ENCODE assay signal across 31 cellular contexts in the genomic region with DNA sequence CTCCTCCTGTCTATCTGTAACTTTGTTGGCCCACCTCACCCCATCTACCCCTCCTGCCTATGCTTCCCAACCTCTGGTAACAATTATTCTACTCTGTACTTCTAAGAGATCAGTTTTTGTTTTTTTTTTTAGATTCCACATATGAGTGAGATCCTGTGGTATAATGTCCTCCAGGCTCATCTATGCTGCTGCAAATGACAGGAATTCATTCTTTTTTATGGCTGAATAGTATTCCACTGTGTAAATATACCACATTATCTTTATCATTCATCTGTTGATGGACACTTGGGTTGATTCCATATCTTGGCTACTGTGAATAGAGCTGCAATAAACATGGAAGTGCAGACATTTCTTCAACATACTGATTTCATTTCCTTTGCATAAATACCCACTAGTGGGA. TPM values are rescaled to one million over a fixed set of nuclear protein-coding genes. Genes with fewer than 3 reads are reported as not detected.
A peak's percentile ranks its signal among the peaks of the same experiment; 100 is the strongest.
DNase-seq lines count a peak whose midpoint lies in the region; ATAC-seq, FAIRE-seq and TF ChIP-seq lines count a peak whose summit lies in the region.
"Had no signal": no experiment of that assay in that cellular context is flagged by ENCODE, and none has a peak within 500 bp of the region (broad histone marks: within the 10 kb centered on the region; RNA-seq: fewer than 3 reads in every experiment).

No MANE protein-coding gene starts in this region.

- no peaks in the 10 kb centered on the region for H3K4me1 Mint-ChIP-seq in endothelial cell (ENCODE audit: unreplicated experiment)
- no peaks in the 10 kb centered on the region for H3K4me1 Mint-ChIP-seq in activated naive CD4-positive, alpha-beta T cell treated with anti-CD3 and anti-CD28 coated beads, Interleukin-2, amount 10 ng/mL, durations not matched to agents 7 days and 5 days
- H3K4me1 Mint-ChIP-seq: CD14-positive monocyte had no signal

- H3K27ac Mint-ChIP-seq in endothelial cell (ENCODE audit: unreplicated experiment): peak overlapping the region; percentile 3
- no peak overlapping the region for H3K27ac Mint-ChIP-seq in activated naive CD4-positive, alpha-beta T cell treated with anti-CD3 and anti-CD28 coated beads, Interleukin-2, amount 10 ng/mL, durations not matched to agents 7 days and 5 days
- H3K27ac Mint-ChIP-seq: CD4-positive, alpha-beta memory T cell had no signal

- peaks cover 6% of the 10 kb centered on the region for H3K36me3 Mint-ChIP-seq in endothelial cell (ENCODE audit: low read depth, unreplicated experiment)
- peaks cover 32% of the 10 kb centered on the region for H3K36me3 Mint-ChIP-seq in activated naive CD4-positive, alpha-beta T cell treated with anti-CD3 and anti-CD28 coated beads, Interleukin-2, amount 10 ng/mL, durations not matched to agents 7 days and 5 days
- H3K36me3 Mint-ChIP-seq: CD14-positive monocyte had no signal

- H3K4me2 ChIP-seq in HCT116 (ENCODE audit: low read length) (no peak overlapping the region), K562 (ENCODE audit: insufficient read depth, low read length) (no peak overlapping the region), OCI-LY7 (ENCODE audit: low read length) (no peak overlapping the region)
- H3K4me2 ChIP-seq: BLaER1 had no signal

- BruUV-seq in HCT116 (replicated peaks; lab: Mats Ljungman, UMichigan) (no TSS peak), K562 (replicated peaks; lab: Mats Ljungman, UMichigan) (no TSS peak), OCI-LY7 (replicated peaks; lab: Mats Ljungman, UMichigan) (no TSS peak)

- H3K4me1 ChIP-seq in HCT116 (ENCODE audit: control insufficient read depth in 1 of 2, insufficient read depth in 2 of 2, low read length in 2 of 2) (no peaks in the 10 kb centered on the region), K562 (replicated peaks in 1 of 2; ENCODE audit: control insufficient read depth in 2 of 2, insufficient read depth in 2 of 2, low read length in 2 of 2) (no peaks in the 10 kb centered on the region), OCI-LY7 (ENCODE audit: insufficient read depth, low read length, poor library complexity, severe bottlenecking) (peaks cover 19% of the 10 kb centered on the region)
- H3K4me1 ChIP-seq: BE2C had no signal

- peaks cover 2% of the 10 kb centered on the region for H3K27me3 Mint-ChIP-seq in endothelial cell (ENCODE audit: unreplicated experiment)
- H3K27me3 Mint-ChIP-seq in activated naive CD4-positive, alpha-beta T cell treated with anti-CD3 and anti-CD28 coated beads, Interleukin-2, amount 10 ng/mL, durations not matched to agents 7 days and 5 days: no peaks in the 10 kb centered on the region
- H3K27me3 Mint-ChIP-seq: CD4-positive, alpha-beta memory T cell; CD4-positive, CD25-positive, alpha-beta regulatory T cell; CD8-positive, alpha-beta memory T cell had no signal

- intact Hi-C loops in HCT116 (cut with micrococcal nuclease) (no loop called here), K562 (cut with micrococcal nuclease) (no loop called here), OCI-LY7 (cut with micrococcal nuclease; ENCODE audit: unreplicated experiment) (no loop called here)

- CTCF ChIA-PET in HCT116 (lab: Charles Lee) (no interaction called here), K562 (lab: Yijun Ruan, JAX; ENCODE audit: low intra/inter-chr PET ratio) (no interaction called here), OCI-LY7 (lab: Charles Lee; ENCODE audit: unreplicated experiment) (no interaction called here)
- CTCF ChIA-PET in activated naive CD4-positive, alpha-beta T cell treated with anti-CD3 and anti-CD28 coated beads, Interleukin-2, amount 10 ng/mL, durations not matched to agents 7 days and 5 days (lab: Charles Lee): interaction anchor here (1.7 kb wide), 1 partner anchor 99 kb away, joined by 5 read pairs; no protein-coding TSS in a partner anchor

- no peak for TF ChIP-seq CTCF in HCT116 (IDR thresholded peaks at IDR 0.05 in 2 of 3, conservative IDR thresholded peaks at IDR 0.05 in 1 of 3; ENCODE audit: borderline replicate concordance in 1 of 3, insufficient read depth in 1 of 3, low read depth in 2 of 3, low read length in 2 of 3)
- TF ChIP-seq CTCF in K562 (IDR thresholded peaks at IDR 0.05 in 2 of 3, conservative IDR thresholded peaks at IDR 0.05 in 1 of 3; ENCODE audit: insufficient read depth in 2 of 3, low read depth in 1 of 3, low read length in 3 of 3): no peak
- no peak for TF ChIP-seq CTCF in endothelial cell (IDR thresholded peaks at IDR 0.05; ENCODE audit: unreplicated experiment)
- TF ChIP-seq CTCF in foreskin fibroblast (IDR thresholded peaks at IDR 0.05; ENCODE audit: low read depth, low read length): no peak
- no peak for TF ChIP-seq CTCF in OCI-LY7 (conservative IDR thresholded peaks at IDR 0.05; ENCODE audit: low read length)

- no peak overlapping the region for H2AFZ ChIP-seq in HCT116 (ENCODE audit: low read depth, low read length, poor library complexity, severe bottlenecking)
- H2AFZ ChIP-seq in K562 (ENCODE audit: low read depth, low read length): no peak overlapping the region
- H2AFZ ChIP-seq in OCI-LY7 (ENCODE audit: low read length): no peak overlapping the region

- TF ChIP-seq RAD21 in HCT116 (IDR thresholded peaks at IDR 0.05; ENCODE audit: low read depth) (no peak), K562 (CRISPR knock-in tag; conservative IDR thresholded peaks at IDR 0.05 in 1 of 2, IDR thresholded peaks at IDR 0.05 in 1 of 2) (no peak)

- no peak for ATAC-seq in HCT116
- ATAC-seq in K562: no peak
- ATAC-seq: GM12878 had no signal

- no peaks in the 10 kb centered on the region for H3K9me1 ChIP-seq in K562 (ENCODE audit: control insufficient read depth, insufficient read depth, low read length)

- peak; percentile 5 for FAIRE-seq in GM18507 (lab: Jason Lieb, UNC)
- peak; percentile 11 for FAIRE-seq in K562 (lab: Jason Lieb, UNC)
- FAIRE-seq: A204.1, GM12878, GM12892, GM19239 had no signal

- H4K20me1 ChIP-seq in HCT116 (ENCODE audit: insufficient read depth): no peaks in the 10 kb centered on the region
- H4K20me1 ChIP-seq in K562 (replicated peaks; ENCODE audit: control insufficient read depth, insufficient read depth, low read length): no peaks in the 10 kb centered on the region
- no peaks in the 10 kb centered on the region for H4K20me1 ChIP-seq in OCI-LY7 (ENCODE audit: insufficient read depth, low read length)
- H4K20me1 ChIP-seq: BLaER1 had no signal

- no peaks in the 10 kb centered on the region for H3K9me2 ChIP-seq in HCT116 (ENCODE audit: insufficient read depth)
- no peaks in the 10 kb centered on the region for H3K9me2 ChIP-seq in OCI-LY7 (ENCODE audit: insufficient read depth, low read length)

- H3K79me2 ChIP-seq in HCT116 (ENCODE audit: insufficient read depth, low read length) (no peaks in the 10 kb centered on the region), K562 (ENCODE audit: control insufficient read depth, insufficient read depth, low read length) (no peaks in the 10 kb centered on the region), OCI-LY7 (ENCODE audit: insufficient read depth, low read depth, low read length) (no peaks in the 10 kb centered on the region)

- H3K9me3 Mint-ChIP-seq in endothelial cell (ENCODE audit: unreplicated experiment): no peaks in the 10 kb centered on the region
- H3K9me3 Mint-ChIP-seq in activated naive CD4-positive, alpha-beta T cell treated with anti-CD3 and anti-CD28 coated beads, Interleukin-2, amount 10 ng/mL, durations not matched to agents 7 days and 5 days: no peaks in the 10 kb centered on the region

- no peak overlapping the region for H3K27ac ChIP-seq in HCT116 (ENCODE audit: low read depth, low read length)
- H3K27ac ChIP-seq in K562 (ENCODE audit: extremely low read depth, low read depth, low read length): no peak overlapping the region
- H3K27ac ChIP-seq in OCI-LY7 (ENCODE audit: low read depth, low read length, poor library complexity, severe bottlenecking): no peak overlapping the region
- H3K27ac ChIP-seq: BLaER1 had no signal

- H3K9me3 ChIP-seq in HCT116 (ENCODE audit: control insufficient read depth in 1 of 2, insufficient read depth in 1 of 2, low read depth in 1 of 2, low read length in 2 of 2) (no peaks in the 10 kb centered on the region), K562 (replicated peaks; ENCODE audit: control insufficient read depth, insufficient read depth, low read depth, low read length) (no peaks in the 10 kb centered on the region), OCI-LY7 (ENCODE audit: low read length) (no peaks in the 10 kb centered on the region)
- H3K9me3 ChIP-seq: BE2C, BLaER1 had no signal

- H3K9ac ChIP-seq in HCT116 (ENCODE audit: low read length) (no peak overlapping the region), K562 (ENCODE audit: insufficient read depth in 1 of 2, low read depth in 2 of 2, low read length in 2 of 2) (no peak overlapping the region)
- H3K9ac ChIP-seq: BLaER1 had no signal

- H3K36me3 ChIP-seq in HCT116 (ENCODE audit: control insufficient read depth in 1 of 2, insufficient read depth in 2 of 2, low read length in 2 of 2) (no peaks in the 10 kb centered on the region), K562 (ENCODE audit: control insufficient read depth, insufficient read depth, low read length) (peaks cover 22% of the 10 kb centered on the region; the same call in 2 of the 3 replicates), OCI-LY7 (ENCODE audit: insufficient read depth, low read length) (peaks cover 15% of the 10 kb centered on the region)
- H3K36me3 ChIP-seq: BE2C, BLaER1 had no signal

- no peaks in the 10 kb centered on the region for H3K27me3 ChIP-seq in HCT116 (ENCODE audit: insufficient read depth, low read length)
- no peaks in the 10 kb centered on the region for H3K27me3 ChIP-seq in K562 (ENCODE audit: control insufficient read depth in 2 of 2, insufficient read depth in 2 of 2, low read length in 2 of 2)
- H3K27me3 ChIP-seq: BE2C, BLaER1 had no signal

- TF ChIP-seq POLR2A in HCT116 (IDR thresholded peaks at IDR 0.05; ENCODE audit: borderline replicate concordance, extremely low read depth, insufficient read depth, insufficient read length): no peak
- no peak for TF ChIP-seq POLR2A in K562 (conservative IDR thresholded peaks at IDR 0.05)

- no peak overlapping the region for H3K4me3 Mint-ChIP-seq in endothelial cell (ENCODE audit: unreplicated experiment)
- no peak overlapping the region for H3K4me3 Mint-ChIP-seq in activated naive CD4-positive, alpha-beta T cell treated with anti-CD3 and anti-CD28 coated beads, Interleukin-2, amount 10 ng/mL, durations not matched to agents 7 days and 5 days
- H3K4me3 Mint-ChIP-seq: CD14-positive monocyte; CD4-positive, alpha-beta memory T cell; CD4-positive, CD25-positive, alpha-beta regulatory T cell; CD8-positive, alpha-beta memory T cell had no signal

- TF ChIP-seq EP300 in K562 (IDR thresholded peaks at IDR 0.05; ENCODE audit: low read length): no peak

- H3K4me3 ChIP-seq in HCT116 (replicated peaks in 1 of 2; ENCODE audit: low read depth in 1 of 2, low read length in 2 of 2) (no peak overlapping the region), K562 (no peak overlapping the region), foreskin fibroblast (ENCODE audit: low read depth in 1 of 2, low read length in 2 of 2) (no peak overlapping the region), OCI-LY7 (ENCODE audit: low read depth, low read length, poor library complexity, severe bottlenecking) (no peak overlapping the region)
- H3K4me3 ChIP-seq: BLaER1, GM12878 had no signal

- RAD21 ChIA-PET in HCT116 (lab: Charles Lee; ENCODE audit: low non-redundant PET in 1 of 2, low total read pairs in 2 of 2, uncharacterized antibody in 2 of 2, unreplicated experiment in 2 of 2): no interaction called here

- DNase-seq in GM18507 (ENCODE audit: extremely low spot score, insufficient read length, low read depth) (no peak), HCT116 (ENCODE audit: low read depth, low spot score) (no peak), K562 (ENCODE audit: extremely low read depth in 1 of 4, low spot score in 3 of 4) (no peak), endothelial cell (ENCODE audit: low spot score) (no peak), foreskin fibroblast (no peak), OCI-LY7 (ENCODE audit: low spot score) (no peak)
- DNase-seq in activated naive CD4-positive, alpha-beta T cell treated with anti-CD3 and anti-CD28 coated beads, Interleukin-2, amount 10 ng/mL, durations not matched to agents 7 days and 5 days: no peak
- DNase-seq: 8988T; ACHN; BE2C; C1 segment of cervical spinal cord; CD4-positive, alpha-beta memory T cell; CD4-positive, CD25-positive, alpha-beta regulatory T cell; CD8-positive, alpha-beta memory T cell; COR-L47; DMS 273 treated with DMSO at 0.1 percent for 48 hours; DMS153; DMS53; DMS79; DND-41; EL; GDM1 had no signal

- POLR2A ChIA-PET in HCT116 (lab: Charles Lee) (no interaction called here), K562 (lab: Yijun Ruan, JAX) (no interaction called here), OCI-LY7 (lab: Charles Lee) (interaction anchor here (1.6 kb wide), 1 partner anchor 11 kb away, joined by 3 read pairs; no protein-coding TSS in a partner anchor)

- in situ Hi-C loops in K562 (cut with MboI): no loop called here

RNA-seq across cellular contexts. Expression of gene NPR2, which starts 8.0 kb away (rescaled TPM):
- total RNA-seq in HCT116 (2021; ENCODE audit: unreplicated experiment) (18.8 TPM), K562 (2014; rRNA removed) (2.8 and 4.9 TPM in 2 replicates), K562 (2014; rRNA removed; fragmentation: Illumina TruSeq; extraction: Trizol) (3.6 and 3.7 TPM in 2 replicates), K562 (2015; rRNA removed; fragmentation: Illumina TruSeq; extraction: Trizol) (4.7 and 5.5 TPM in 2 replicates), K562 (2021) (6.0 and 6.9 TPM in 2 replicates), endothelial cell (ENCODE audit: unreplicated experiment) (30.8 TPM), OCI-LY7 (2022) (3.5 and 4.7 TPM in 2 replicates)
- 20.0 and 21.6 TPM in 2 replicates for polyA plus RNA-seq in HCT116 (2012)
- total RNA-seq in K562 (2011; cell fraction: chromatin; rRNA removed; ENCODE audit: low replicate concordance): 47.3 and 78.1 TPM in 2 replicates
- total RNA-seq in K562 (2011; cell fraction: nucleolus; rRNA removed): 35.7 and 36.2 TPM in 2 replicates
- total RNA-seq in K562 (2011; cell fraction: nucleoplasm; rRNA removed): 24.0 and 37.1 TPM in 2 replicates
- polyA plus RNA-seq in K562 (2011; rRNA removed) (12.9 and 14.5 TPM in 2 replicates), K562 (2014; fragmentation: Illumina TruSeq; extraction: Trizol) (6.2 and 7.3 TPM in 2 replicates), K562 (2014; fragmentation: Nextera tagmentation; extraction: Ambion mirVana) (1 to 10 TPM; 2.4 to 6.4 TPM), K562 (2014; rRNA removed) (5.5 and 10.5 TPM in 2 replicates)
- 4.7 and 6.3 TPM in 2 replicates for polyA plus RNA-seq in K562 (2011; cell fraction: cytosol; rRNA removed)
- 108 and 130 TPM in 2 replicates for polyA plus RNA-seq in K562 (2011; cell fraction: nucleus; rRNA removed)
- polyA plus RNA-seq in K562 (2012): 5.7 and 10.6 TPM in 2 replicates
- 4.4 and 4.6 TPM in 2 replicates for polyA minus RNA-seq in K562 (2011; rRNA and poly(A)+ RNA removed)
- polyA minus RNA-seq in K562 (2011; cell fraction: cytosol; rRNA and poly(A)+ RNA removed): 1.2 TPM in 2 replicates
- 12.1 and 14.3 TPM in 2 replicates for polyA minus RNA-seq in K562 (2011; cell fraction: nucleus; rRNA and poly(A)+ RNA removed)
- total RNA-seq in OCI-LY7 (2014; rRNA removed; shearing (Covaris generic)): 3.0 and 9.8 TPM in 2 replicates
- polyA plus RNA-seq: CD14-positive monocyte had no signal

RNA-seq across cellular contexts. Expression of gene SPAG8, which starts 28.6 kb away (rescaled TPM):
- 0.39 TPM for total RNA-seq in HCT116 (2021; ENCODE audit: unreplicated experiment)
- 0.10 and 0.29 TPM in 2 replicates for polyA plus RNA-seq in HCT116 (2012)
- total RNA-seq in K562 (2011; cell fraction: chromatin; rRNA removed; ENCODE audit: low replicate concordance): 1.9 and 2.2 TPM in 2 replicates
- 0.66 and 1.2 TPM in 2 replicates for total RNA-seq in K562 (2011; cell fraction: nucleolus; rRNA removed)
- 1.2 and 1.6 TPM in 2 replicates for total RNA-seq in K562 (2011; cell fraction: nucleoplasm; rRNA removed)
- 0.14 and 0.53 TPM in 2 replicates for total RNA-seq in K562 (2014; rRNA removed)
- total RNA-seq in K562 (2014; rRNA removed; fragmentation: Illumina TruSeq; extraction: Trizol): 0.18 and 0.67 TPM in 2 replicates
- 0.30 and 0.47 TPM in 2 replicates for total RNA-seq in K562 (2015; rRNA removed; fragmentation: Illumina TruSeq; extraction: Trizol)
- total RNA-seq in K562 (2021): 0.36 and 0.40 TPM in 2 replicates
- 0.21 and 0.27 TPM in 2 replicates for polyA plus RNA-seq in K562 (2011; rRNA removed)
- polyA plus RNA-seq in K562 (2011; cell fraction: cytosol; rRNA removed): 0.18 TPM in 1 of 2 replicates, not detected in the other
- polyA plus RNA-seq in K562 (2011; cell fraction: nucleus; rRNA removed): 2.3 and 2.6 TPM in 2 replicates
- polyA plus RNA-seq in K562 (2012): 0.39 and 0.69 TPM in 2 replicates
- 0.22 and 0.36 TPM in 2 replicates for polyA plus RNA-seq in K562 (2014; fragmentation: Illumina TruSeq; extraction: Trizol)
- polyA plus RNA-seq in K562 (2014; fragmentation: Nextera tagmentation; extraction: Ambion mirVana): under 1 TPM; 0.03 to 0.46 TPM
- polyA plus RNA-seq in K562 (2014; rRNA removed): 0.17 and 0.40 TPM in 2 replicates
- polyA minus RNA-seq in K562 (2011; rRNA and poly(A)+ RNA removed): 0.15 and 0.39 TPM in 2 replicates
- not detected in 2 replicates for polyA minus RNA-seq in K562 (2011; cell fraction: cytosol; rRNA and poly(A)+ RNA removed)
- polyA minus RNA-seq in K562 (2011; cell fraction: nucleus; rRNA and poly(A)+ RNA removed): 0.54 and 1.4 TPM in 2 replicates
- 0.59 TPM for total RNA-seq in endothelial cell (ENCODE audit: unreplicated experiment)
- 1.1 and 3.9 TPM in 2 replicates for total RNA-seq in OCI-LY7 (2014; rRNA removed; shearing (Covaris generic))
- total RNA-seq in OCI-LY7 (2022): 3.6 and 5.1 TPM in 2 replicates

RNA-seq across cellular contexts. Expression of gene MSMP, which starts 29.3 kb away (rescaled TPM):
- 1.2 TPM for total RNA-seq in HCT116 (2021; ENCODE audit: unreplicated experiment)
- polyA plus RNA-seq in HCT116 (2012): 0.53 and 0.81 TPM in 2 replicates
- total RNA-seq in K562 (2011; cell fraction: chromatin; rRNA removed; ENCODE audit: low replicate concordance): not detected in 2 replicates
- total RNA-seq in K562 (2011; cell fraction: nucleolus; rRNA removed): not detected in 2 replicates
- not detected in 2 replicates for total RNA-seq in K562 (2011; cell fraction: nucleoplasm; rRNA removed)
- total RNA-seq in K562 (2014; rRNA removed): not detected in 2 replicates
- not detected in 2 replicates for total RNA-seq in K562 (2014; rRNA removed; fragmentation: Illumina TruSeq; extraction: Trizol)
- total RNA-seq in K562 (2015; rRNA removed; fragmentation: Illumina TruSeq; extraction: Trizol): not detected in 2 replicates
- 0.60 and 0.87 TPM in 2 replicates for total RNA-seq in K562 (2021)
- not detected in 2 replicates for polyA plus RNA-seq in K562 (2011; rRNA removed)
- polyA plus RNA-seq in K562 (2011; cell fraction: cytosol; rRNA removed): 0.42 TPM in 1 of 2 replicates, not detected in the other
- polyA plus RNA-seq in K562 (2011; cell fraction: nucleus; rRNA removed): not detected in 2 replicates
- not detected in 2 replicates for polyA plus RNA-seq in K562 (2012)
- not detected in 2 replicates for polyA plus RNA-seq in K562 (2014; fragmentation: Illumina TruSeq; extraction: Trizol)
- polyA plus RNA-seq in K562 (2014; fragmentation: Nextera tagmentation; extraction: Ambion mirVana): not detected
- not detected in 2 replicates for polyA plus RNA-seq in K562 (2014; rRNA removed)
- polyA minus RNA-seq in K562 (2011; rRNA and poly(A)+ RNA removed): not detected in 2 replicates
- not detected in 2 replicates for polyA minus RNA-seq in K562 (2011; cell fraction: cytosol; rRNA and poly(A)+ RNA removed)
- polyA minus RNA-seq in K562 (2011; cell fraction: nucleus; rRNA and poly(A)+ RNA removed): not detected in 2 replicates
- 2.8 TPM for total RNA-seq in endothelial cell (ENCODE audit: unreplicated experiment)
- total RNA-seq in OCI-LY7 (2014; rRNA removed; shearing (Covaris generic)): 0.67 and 2.3 TPM in 2 replicates
- total RNA-seq in OCI-LY7 (2022): 4.1 and 4.4 TPM in 2 replicates
- total RNA-seq: A673; CD4-positive, alpha-beta memory T cell; CD4-positive, CD25-positive, alpha-beta regulatory T cell; G401 had no signal
- polyA plus RNA-seq: AG04450; CD14-positive monocyte; CD8-positive, alpha-beta memory T cell had no signal

RNA-seq across cellular contexts. Expression of gene HINT2, which starts 31.4 kb away (rescaled TPM):
- total RNA-seq in HCT116 (2021; ENCODE audit: unreplicated experiment) (49.0 TPM), K562 (2014; rRNA removed) (39.5 and 65.1 TPM in 2 replicates), K562 (2014; rRNA removed; fragmentation: Illumina TruSeq; extraction: Trizol) (27.9 and 30.3 TPM in 2 replicates), K562 (2015; rRNA removed; fragmentation: Illumina TruSeq; extraction: Trizol) (23.6 and 23.7 TPM in 2 replicates), K562 (2021) (34.2 and 40.5 TPM in 2 replicates), endothelial cell (ENCODE audit: unreplicated experiment) (43.3 TPM), OCI-LY7 (2022) (83.1 and 84.5 TPM in 2 replicates)
- polyA plus RNA-seq in HCT116 (2012): 60.9 and 73.0 TPM in 2 replicates
- 10.9 and 15.4 TPM in 2 replicates for total RNA-seq in K562 (2011; cell fraction: chromatin; rRNA removed; ENCODE audit: low replicate concordance)
- 13.8 and 15.5 TPM in 2 replicates for total RNA-seq in K562 (2011; cell fraction: nucleolus; rRNA removed)
- 11.7 and 11.9 TPM in 2 replicates for total RNA-seq in K562 (2011; cell fraction: nucleoplasm; rRNA removed)
- polyA plus RNA-seq in K562 (2011; rRNA removed) (27.2 and 33.7 TPM in 2 replicates), K562 (2014; fragmentation: Illumina TruSeq; extraction: Trizol) (33.2 and 35.0 TPM in 2 replicates), K562 (2014; fragmentation: Nextera tagmentation; extraction: Ambion mirVana) (1 to 10 TPM; 5.6 to 6.2 TPM), K562 (2014; rRNA removed) (44.1 and 49.9 TPM in 2 replicates)
- 32.2 and 41.0 TPM in 2 replicates for polyA plus RNA-seq in K562 (2011; cell fraction: cytosol; rRNA removed)
- polyA plus RNA-seq in K562 (2011; cell fraction: nucleus; rRNA removed): 45.7 and 50.8 TPM in 2 replicates
- polyA plus RNA-seq in K562 (2012): 37.4 and 63.1 TPM in 2 replicates
- 6.1 and 8.5 TPM in 2 replicates for polyA minus RNA-seq in K562 (2011; rRNA and poly(A)+ RNA removed)
- polyA minus RNA-seq in K562 (2011; cell fraction: cytosol; rRNA and poly(A)+ RNA removed): 4.5 and 6.4 TPM in 2 replicates
- 9.2 and 17.2 TPM in 2 replicates for polyA minus RNA-seq in K562 (2011; cell fraction: nucleus; rRNA and poly(A)+ RNA removed)
- 74.3 and 82.5 TPM in 2 replicates for total RNA-seq in OCI-LY7 (2014; rRNA removed; shearing (Covaris generic))

RNA-seq across cellular contexts. Expression of gene RGP1, which starts 34.3 kb away (rescaled TPM):
- total RNA-seq in HCT116 (2021; ENCODE audit: unreplicated experiment) (32.6 TPM), K562 (2014; rRNA removed) (6.5 and 7.5 TPM in 2 replicates), K562 (2014; rRNA removed; fragmentation: Illumina TruSeq; extraction: Trizol) (6.5 and 7.0 TPM in 2 replicates), K562 (2015; rRNA removed; fragmentation: Illumina TruSeq; extraction: Trizol) (6.5 and 6.7 TPM in 2 replicates), K562 (2021) (12.3 and 13.8 TPM in 2 replicates), endothelial cell (ENCODE audit: unreplicated experiment) (51.4 TPM), OCI-LY7 (2022) (27.1 and 31.3 TPM in 2 replicates)
- polyA plus RNA-seq in HCT116 (2012): 18.2 and 20.4 TPM in 2 replicates
- total RNA-seq in K562 (2011; cell fraction: chromatin; rRNA removed; ENCODE audit: low replicate concordance): 17.9 and 29.7 TPM in 2 replicates
- total RNA-seq in K562 (2011; cell fraction: nucleolus; rRNA removed): 15.4 and 17.2 TPM in 2 replicates
- 21.6 and 28.2 TPM in 2 replicates for total RNA-seq in K562 (2011; cell fraction: nucleoplasm; rRNA removed)
- polyA plus RNA-seq in K562 (2011; rRNA removed) (10.1 and 11.0 TPM in 2 replicates), K562 (2014; fragmentation: Illumina TruSeq; extraction: Trizol) (9.8 and 10.7 TPM in 2 replicates), K562 (2014; fragmentation: Nextera tagmentation; extraction: Ambion mirVana) (under 1 TPM; 0.42 to 0.95 TPM), K562 (2014; rRNA removed) (6.9 and 7.9 TPM in 2 replicates)
- polyA plus RNA-seq in K562 (2011; cell fraction: cytosol; rRNA removed): 9.1 and 9.6 TPM in 2 replicates
- 21.5 and 24.4 TPM in 2 replicates for polyA plus RNA-seq in K562 (2011; cell fraction: nucleus; rRNA removed)
- polyA plus RNA-seq in K562 (2012): 8.2 and 8.9 TPM in 2 replicates
- polyA minus RNA-seq in K562 (2011; rRNA and poly(A)+ RNA removed): 10.7 and 13.3 TPM in 2 replicates
- 4.7 and 7.2 TPM in 2 replicates for polyA minus RNA-seq in K562 (2011; cell fraction: cytosol; rRNA and poly(A)+ RNA removed)
- 11.0 and 16.7 TPM in 2 replicates for polyA minus RNA-seq in K562 (2011; cell fraction: nucleus; rRNA and poly(A)+ RNA removed)
- total RNA-seq in OCI-LY7 (2014; rRNA removed; shearing (Covaris generic)): 12.3 and 13.5 TPM in 2 replicates
